In genomic region chr16:15874745-15875314, GRCh38 we compare ENCODE assay signal across 1 cellular context.
TF ChIP-seq lines count a peak whose summit lies in the region.

No MANE protein-coding gene starts in this region.

TF ChIP-seq in GM12878, 131 proteins besides CTCF, POLR2A, EP300 and RAD21 (continued from another document):
- TF ChIP-seq ZNF622 (IDR thresholded peaks at IDR 0.05) (no peak), IKZF1 (conservative IDR thresholded peaks at IDR 0.05) (0 out of 2 replicates have a peak, but pooled peaks have one; percentile 25), BRCA1 (IDR thresholded peaks at IDR 0.05; ENCODE audit: low read depth, low read length) (no peak), TCF7 (IDR thresholded peaks at IDR 0.05; ENCODE audit: borderline replicate concordance) (no peak), HDAC2 (IDR thresholded peaks at IDR 0.05) (no peak), EZH2 (IDR thresholded peaks at IDR 0.05; ENCODE audit: borderline replicate concordance, control insufficient read depth, low read depth, low read length) (no peak), SKIL (IDR thresholded peaks at IDR 0.05; ENCODE audit: low read depth, poor library complexity, severe bottlenecking) (no peak), ZNF274 (IDR thresholded peaks at IDR 0.05; ENCODE audit: insufficient read depth, insufficient read length) (no peak), RBBP5 (conservative IDR thresholded peaks at IDR 0.05) (no peak), CBFB (IDR thresholded peaks at IDR 0.05; ENCODE audit: low read depth) (no peak), SMC3 (IDR thresholded peaks at IDR 0.05; ENCODE audit: borderline replicate concordance, low read length) (peak; percentile 52; the same call in 1 of the 2 replicates), LARP7 (IDR thresholded peaks at IDR 0.05) (no peak), RUNX3 (IDR thresholded peaks at IDR 0.05; ENCODE audit: low read length) (no peak), HDAC6 (IDR thresholded peaks at IDR 0.05; ENCODE audit: unreplicated experiment) (no peak), RELA (IDR thresholded peaks at IDR 0.05; ENCODE audit: borderline replicate concordance, partially characterized antibody) (no peak), SREBF1 (IDR thresholded peaks at IDR 0.05; ENCODE audit: low read length) (no peak), ATF2 (IDR thresholded peaks at IDR 0.05; ENCODE audit: low read length) (no peak), SPI1 (IDR thresholded peaks at IDR 0.05; ENCODE audit: borderline replicate concordance, insufficient read depth, low read depth, low read length) (no peak)
